In genomic region chr2:102142829-102143449, GRCh38 we compare ENCODE assay signal across 8 cellular contexts. TPM values are rescaled to one million over a fixed set of nuclear protein-coding genes. Genes with fewer than 3 reads are reported as not detected.
A peak's percentile ranks its signal among the peaks of the same experiment; 100 is the strongest.
DNase-seq lines count a peak whose midpoint lies in the region; ATAC-seq and TF ChIP-seq lines count a peak whose summit lies in the region.
"Had no signal": no experiment of that assay in that cellular context is flagged by ENCODE, and none has a peak within 500 bp of the region (broad histone marks: within the 10 kb centered on the region; RNA-seq: fewer than 3 reads in every experiment).

No MANE protein-coding gene starts in this region.

- 3% methylated on average over 9 of the region's 42 CpGs; no CpG with 5 or more reads in 1 of the 2 experiments for WGBS in IMR-90 (ENCODE audit: extremely low coverage in 2 of 2, insufficient read length in 1 of 2), 2 experiments

- peak overlapping the region; percentile 86 for H2AK9ac ChIP-seq in IMR-90 (replicated peaks; ENCODE audit: low read depth, low read length, poor library complexity)

- H3K36me3 ChIP-seq in IMR-90 (ENCODE audit: control insufficient read depth, insufficient read depth, low read length) (peaks cover 31% of the 10 kb centered on the region), kidney epithelial cell (ENCODE audit: control insufficient read depth, insufficient read depth, low read length) (peaks cover 6% of the 10 kb centered on the region), stomach smooth muscle (ENCODE audit: control insufficient read depth in 2 of 2, insufficient read depth in 2 of 2, low read length in 2 of 2) (no peaks in the 10 kb centered on the region)

- DNase-seq in IMR-90 (peak; percentile 56), astrocyte of the spinal cord (ENCODE audit: low read depth, low spot score) (peak; percentile 63), kidney epithelial cell (ENCODE audit: low read depth) (no peak)

- H3K4me2 ChIP-seq in IMR-90 (ENCODE audit: low read depth, low read length), result peak overlapping the region; percentile 97
- H3K4me2 ChIP-seq: KMS-11 had no signal

- H3K9me3 ChIP-seq in IMR-90 (ENCODE audit: control insufficient read depth, insufficient read depth, low read length) (peaks cover 29% of the 10 kb centered on the region), stomach smooth muscle (ENCODE audit: control insufficient read depth in 2 of 2, low read length in 2 of 2) (peaks cover 7 to 27% of the 10 kb centered on the region in 2 donors)

- H3K9ac ChIP-seq in IMR-90 (ENCODE audit: low read depth, low read length) (peak overlapping the region; percentile 93), stomach smooth muscle (ENCODE audit: low read length in 2 of 2) (peak overlapping the region; percentile 76 to 78)
- H3K9ac ChIP-seq: KMS-11 had no signal

- peak overlapping the region; percentile 95 for H2AK5ac ChIP-seq in IMR-90 (ENCODE audit: low read depth, low read length)

- peak overlapping the region; percentile 87 for H4K5ac ChIP-seq in IMR-90 (ENCODE audit: low read depth, low read length)

- peak overlapping the region; percentile 94 for H3K18ac ChIP-seq in IMR-90 (ENCODE audit: low read depth, low read length)

- dilution Hi-C loops in IMR-90 (cut with HindIII; ENCODE audit: low sequenced_read_pairs, unreplicated experiment), result no loop called here

- 0 out of 2 replicates have a peak, but pooled peaks cover 3% of the 10 kb centered on the region for H4K20me1 ChIP-seq in IMR-90 (ENCODE audit: insufficient read depth, low read length)

- in situ Hi-C loops in IMR-90 (cut with MboI; ENCODE audit: low sequenced_read_pairs), result loop anchor here (10.0 kb wide), 1 partner anchor 118 kb away; no protein-coding TSS in a partner anchor
- in situ Hi-C loops in astrocyte of the spinal cord (cut with HindIII; ENCODE audit: low sequenced_read_pairs), result no loop called here

- peak overlapping the region; percentile 80 for H2BK15ac ChIP-seq in IMR-90 (ENCODE audit: low read depth, low read length)

- peak overlapping the region; percentile 73 for H3K14ac ChIP-seq in IMR-90 (replicated peaks; ENCODE audit: low read depth, low read length)

- POLR2A ChIA-PET in IMR-90 (lab: Charles Lee; ENCODE audit: unreplicated experiment), result interaction anchor here (2.0 kb wide), 1 partner anchor 98 kb away, joined by 6 read pairs; no protein-coding TSS in a partner anchor

- H2BK120ac ChIP-seq in IMR-90 (ENCODE audit: low read depth, low read length), result peak overlapping the region; percentile 86

- H3K4me1 ChIP-seq in IMR-90 (ENCODE audit: control insufficient read depth, insufficient read depth, low read length) (peaks cover 18% of the 10 kb centered on the region), stomach smooth muscle (ENCODE audit: control insufficient read depth, insufficient read depth, low read length) (peaks cover 13% of the 10 kb centered on the region)

- H3K4me3 ChIP-seq in IMR-90 (ENCODE audit: insufficient read depth, low read depth, low read length), result peak overlapping the region; percentile 89
- H3K4me3 ChIP-seq in astrocyte of the spinal cord (ENCODE audit: low read depth, low read length), result peak overlapping the region; percentile 69
- peak overlapping the region; percentile 59 for H3K4me3 ChIP-seq in kidney epithelial cell (ENCODE audit: low read depth, low read length)
- H3K4me3 ChIP-seq in stomach smooth muscle (ENCODE audit: low read length in 2 of 2), result peak overlapping the region; percentile 64 to 81

- H2AFZ ChIP-seq in IMR-90 (replicated peaks; ENCODE audit: low read length, poor library complexity), result peak overlapping the region; percentile 95

- peak overlapping the region; percentile 73 for H2BK20ac ChIP-seq in IMR-90 (ENCODE audit: low read depth, low read length)

- BruUV-seq in IMR-90 (replicated peaks; lab: Mats Ljungman, UMichigan), result no TSS peak

- intact Hi-C loops in IMR-90 (cut with micrococcal nuclease), result loop anchor here (5.0 kb wide), 1 partner anchor 121 kb away; no protein-coding TSS in a partner anchor

- peak overlapping the region; percentile 95 for H3K23ac ChIP-seq in IMR-90 (ENCODE audit: low read depth, low read length)

- TF ChIP-seq CTCF in IMR-90 (conservative IDR thresholded peaks at IDR 0.05; ENCODE audit: low read depth, low read length) (no peak), astrocyte of the spinal cord (IDR thresholded peaks at IDR 0.05; ENCODE audit: low read depth, low read length) (no peak), kidney epithelial cell (IDR thresholded peaks at IDR 0.05; ENCODE audit: insufficient read depth, low read length, poor library complexity, severe bottlenecking) (no peak)

- peak overlapping the region; percentile 91 for H3K27ac ChIP-seq in IMR-90 (ENCODE audit: insufficient read depth, low read length)
- H3K27ac ChIP-seq in stomach smooth muscle (ENCODE audit: low read length), result peak overlapping the region; percentile 64
- H3K27ac ChIP-seq: KMS-11 had no signal

- H3K56ac ChIP-seq in IMR-90 (ENCODE audit: extremely low read depth, insufficient read depth, low read length), result peak overlapping the region; percentile 66

- H3K27me3 ChIP-seq in IMR-90 (ENCODE audit: control insufficient read depth, insufficient read depth, low read length), result no peaks in the 10 kb centered on the region
- no peaks in the 10 kb centered on the region for H3K27me3 ChIP-seq in kidney epithelial cell (ENCODE audit: control insufficient read depth, insufficient read depth, low read length)
- no peaks in the 10 kb centered on the region for H3K27me3 ChIP-seq in stomach smooth muscle (ENCODE audit: control insufficient read depth in 1 of 2, insufficient read depth in 2 of 2, low read length in 2 of 2)

- peak overlapping the region; percentile 93 for H3K4ac ChIP-seq in IMR-90 (ENCODE audit: low read depth, low read length)

- CTCF ChIA-PET in IMR-90 (lab: Yijun Ruan, JAX), result interaction anchor here (0.6 to 2.0 kb wide), 5 partner anchors 17 to 122 kb away, joined by 3 to 10 read pairs (median 4); no protein-coding TSS in a partner anchor

- TF ChIP-seq RAD21 in IMR-90 (IDR thresholded peaks at IDR 0.05; ENCODE audit: low read length), result no peak

- ATAC-seq in IMR-90 (ENCODE audit: low read depth) (peak; percentile 10; the same call in 1 of the 2 replicates), GM21723 (IDR thresholded peaks at IDR 0.05; ENCODE audit: unreplicated experiment) (no peak), GM18505 (IDR thresholded peaks at IDR 0.05; ENCODE audit: unreplicated experiment) (no peak), HG03521 (IDR thresholded peaks at IDR 0.05; ENCODE audit: unreplicated experiment) (no peak)

- H4K91ac ChIP-seq in IMR-90 (ENCODE audit: insufficient read depth, low read depth, low read length), result peak overlapping the region; percentile 91

- H4K8ac ChIP-seq in IMR-90 (ENCODE audit: low read depth in 2 of 2, low read length in 2 of 2), result peak overlapping the region; percentile 90 to 95

- H3K79me1 ChIP-seq in IMR-90 (ENCODE audit: low read depth in 1 of 2, low read length in 2 of 2), result peaks cover 31 to 62% of the 10 kb centered on the region in 2 experiments

- peaks cover 19% of the 10 kb centered on the region for H3K9me1 ChIP-seq in IMR-90 (ENCODE audit: insufficient read depth, low read length)

- 0 out of 2 replicates have a peak, but pooled peaks have one; percentile 6 for TF ChIP-seq POLR2A in IMR-90 (IDR thresholded peaks at IDR 0.05; ENCODE audit: low read depth, low read length)
- no peak for TF ChIP-seq POLR2A in GM18505 (IDR thresholded peaks at IDR 0.05; ENCODE audit: borderline replicate concordance, extremely low read depth, insufficient read depth, insufficient read length)

- peak overlapping the region; percentile 51 for H2BK5ac ChIP-seq in IMR-90 (ENCODE audit: low read depth, low read length, poor library complexity, severe bottlenecking)

TF ChIP-seq in IMR-90, 13 proteins besides CTCF, POLR2A, EP300 and RAD21:
- TF ChIP-seq MAZ (IDR thresholded peaks at IDR 0.05; ENCODE audit: borderline replicate concordance, low read depth, low read length) (no peak), CEBPB (IDR thresholded peaks at IDR 0.05; ENCODE audit: low read depth, low read length) (peak; percentile 72), MXI1 (IDR thresholded peaks at IDR 0.05; ENCODE audit: borderline replicate concordance, low read depth, low read length) (no peak)

RNA-seq across cellular contexts. Expression of gene IL1R1, which starts 0.4 kb away (rescaled TPM):
- total RNA-seq in IMR-90 (2012; rRNA removed), result 6.5 and 8.1 TPM in 2 replicates
- 11.3 and 13.8 TPM in 2 replicates for polyA plus RNA-seq in IMR-90 (2012; rRNA removed)
- polyA plus RNA-seq in IMR-90 (2012; cell fraction: cytosol; rRNA removed), result 4.6 and 9.3 TPM in 2 replicates
- 6.3 and 29.2 TPM in 2 replicates for polyA plus RNA-seq in IMR-90 (2012; cell fraction: nucleus; rRNA removed; ENCODE audit: low replicate concordance)
- 8.7 and 12.9 TPM in 2 replicates for total RNA-seq in kidney epithelial cell

RNA-seq across cellular contexts. Expression of gene IL1RL2, which starts 43.9 kb away (rescaled TPM):
- total RNA-seq in IMR-90 (2012; rRNA removed) (0.28 and 0.36 TPM in 2 replicates), kidney epithelial cell (0.62 and 2.1 TPM in 2 replicates)
- polyA plus RNA-seq in IMR-90 (2012; rRNA removed), result 0.09 and 0.26 TPM in 2 replicates
- polyA plus RNA-seq in IMR-90 (2012; cell fraction: cytosol; rRNA removed), result 0.03 and 0.08 TPM in 2 replicates
- 0.18 and 0.71 TPM in 2 replicates for polyA plus RNA-seq in IMR-90 (2012; cell fraction: nucleus; rRNA removed; ENCODE audit: low replicate concordance)
